In the genomic region with DNA sequence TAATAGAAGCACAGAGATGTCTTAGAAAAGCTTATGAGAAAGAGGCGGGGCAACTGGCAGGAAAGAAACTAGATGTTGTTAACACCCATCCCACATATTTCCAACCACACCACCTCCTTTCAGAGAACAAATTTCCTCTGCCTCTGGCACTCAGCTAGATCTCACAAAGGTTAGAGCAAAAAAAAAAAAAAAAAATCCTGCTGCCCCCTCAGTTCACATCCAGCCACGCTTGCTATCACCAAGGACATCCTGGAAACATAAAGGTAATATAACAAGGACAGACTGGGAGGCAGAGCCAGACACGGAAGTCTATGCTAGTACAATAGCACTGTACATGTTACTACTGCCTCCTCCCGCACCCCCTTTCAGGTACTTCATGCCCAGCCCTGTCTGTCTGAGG, we compare ENCODE assay signal across 12 cellular contexts.
A peak's percentile ranks its signal among the peaks of the same experiment; 100 is the strongest.
DNase-seq lines count a peak whose midpoint lies in the region; ATAC-seq, FAIRE-seq and TF ChIP-seq lines count a peak whose summit lies in the region.
"Had no signal": no experiment of that assay in that cellular context is flagged by ENCODE, and none has a peak within 500 bp of the region (broad histone marks: within the 10 kb centered on the region; RNA-seq: fewer than 3 reads in every experiment).

No MANE protein-coding gene starts in this region.

- no peak overlapping the region for H3K23ac ChIP-seq in IMR-90 (ENCODE audit: low read depth, low read length)

- H3K9ac ChIP-seq in IMR-90 (ENCODE audit: low read depth, low read length), result no peak overlapping the region

- no peaks in the 10 kb centered on the region for H4K20me1 ChIP-seq in IMR-90 (ENCODE audit: insufficient read depth, low read length)

- no peak for TF ChIP-seq POLR2A in IMR-90 (IDR thresholded peaks at IDR 0.05; ENCODE audit: low read depth, low read length)

- peak overlapping the region; percentile 4; the same call in 1 of the 2 replicates for H3K4ac ChIP-seq in IMR-90 (ENCODE audit: low read depth, low read length)

- H3K14ac ChIP-seq in IMR-90 (replicated peaks; ENCODE audit: low read depth, low read length), result peak overlapping the region; percentile 74; the same call in 1 of the 2 replicates

- ATAC-seq in IMR-90 (ENCODE audit: low read depth), result no peak
- ATAC-seq: SK-N-SH treated with all-trans-retinoic acid at 6 μM for 48 hours had no signal

- H3K27me3 Mint-ChIP-seq in activated naive CD4-positive, alpha-beta T cell treated with anti-CD3 and anti-CD28 coated beads, Interleukin-2, amount 10 ng/mL, durations not matched to agents 7 days and 5 days, result no peaks in the 10 kb centered on the region

- H3K4me2 ChIP-seq in IMR-90 (ENCODE audit: low read depth, low read length), result no peak overlapping the region

- peak overlapping the region; percentile 25; the same call in 1 of the 2 replicates for H2AK5ac ChIP-seq in IMR-90 (ENCODE audit: low read depth, low read length)

- peaks cover 14% of the 10 kb centered on the region for H3K36me3 Mint-ChIP-seq in activated naive CD4-positive, alpha-beta T cell treated with anti-CD3 and anti-CD28 coated beads, Interleukin-2, amount 10 ng/mL, durations not matched to agents 7 days and 5 days

- no peaks in the 10 kb centered on the region for H3K79me1 ChIP-seq in IMR-90 (ENCODE audit: low read depth in 1 of 2, low read length in 2 of 2)

- peak overlapping the region in 1 of 2 experiments; percentile 40; a peak in 1 of 4 replicates for H4K8ac ChIP-seq in IMR-90 (ENCODE audit: low read depth in 2 of 2, low read length in 2 of 2)

- no peak overlapping the region for H2AK9ac ChIP-seq in IMR-90 (replicated peaks; ENCODE audit: low read depth, low read length, poor library complexity)

- peaks cover 40% of the 10 kb centered on the region for H3K4me1 Mint-ChIP-seq in activated naive CD4-positive, alpha-beta T cell treated with anti-CD3 and anti-CD28 coated beads, Interleukin-2, amount 10 ng/mL, durations not matched to agents 7 days and 5 days

- peaks cover 2% of the 10 kb centered on the region; the same call in 1 of the 2 replicates for H3K4me1 ChIP-seq in IMR-90 (ENCODE audit: control insufficient read depth, insufficient read depth, low read length)

- no peak overlapping the region for H3K4me3 ChIP-seq in IMR-90 (ENCODE audit: insufficient read depth, low read depth, low read length)

- WGBS in IMR-90 (ENCODE audit: extremely low coverage in 2 of 2, insufficient read length in 1 of 2), 2 experiments, result no CpG with 5 or more reads among the region's 4 CpGs

- CTCF ChIA-PET in IMR-90 (lab: Yijun Ruan, JAX), result no interaction called here
- CTCF ChIA-PET in activated naive CD4-positive, alpha-beta T cell treated with anti-CD3 and anti-CD28 coated beads, Interleukin-2, amount 10 ng/mL, durations not matched to agents 7 days and 5 days (lab: Charles Lee), result interaction anchor here (0.8 to 2.2 kb wide), 8 partner anchors 12 to 493 kb away, joined by 3 to 12 read pairs (median 4); no protein-coding TSS in a partner anchor

- TF ChIP-seq CTCF in GM13976 (IDR thresholded peaks at IDR 0.05; ENCODE audit: borderline replicate concordance, control extremely low read depth, extremely low read depth, insufficient read depth, missing control alignments), result no peak
- TF ChIP-seq CTCF in IMR-90 (conservative IDR thresholded peaks at IDR 0.05; ENCODE audit: low read depth, low read length), result no peak

- H2BK5ac ChIP-seq in IMR-90 (ENCODE audit: low read depth, low read length, poor library complexity, severe bottlenecking), result peak overlapping the region; percentile 62

- H2BK20ac ChIP-seq in IMR-90 (ENCODE audit: low read depth, low read length), result peak overlapping the region; percentile 39

- H3K56ac ChIP-seq in IMR-90 (ENCODE audit: extremely low read depth, insufficient read depth, low read length), result no peak overlapping the region

- no peak for TF ChIP-seq RAD21 in IMR-90 (IDR thresholded peaks at IDR 0.05; ENCODE audit: low read length)

- peaks cover 20% of the 10 kb centered on the region for H3K9me3 Mint-ChIP-seq in activated naive CD4-positive, alpha-beta T cell treated with anti-CD3 and anti-CD28 coated beads, Interleukin-2, amount 10 ng/mL, durations not matched to agents 7 days and 5 days

- no TSS peak for BruUV-seq in IMR-90 (replicated peaks; lab: Mats Ljungman, UMichigan)

- H3K27me3 ChIP-seq in IMR-90 (ENCODE audit: control insufficient read depth, insufficient read depth, low read length), result no peaks in the 10 kb centered on the region

- no peak overlapping the region for H2BK120ac ChIP-seq in IMR-90 (ENCODE audit: low read depth, low read length)

- no peaks in the 10 kb centered on the region; the same call in 1 of the 2 replicates for H3K9me1 ChIP-seq in IMR-90 (ENCODE audit: insufficient read depth, low read length)

- FAIRE-seq in RCC 7860 (lab: Jason Lieb, UNC), result no peak

- H3K9me3 ChIP-seq in IMR-90 (ENCODE audit: control insufficient read depth, insufficient read depth, low read length), result no peaks in the 10 kb centered on the region

- peak overlapping the region; percentile 48; the same call in 1 of the 2 replicates for H4K5ac ChIP-seq in IMR-90 (ENCODE audit: low read depth, low read length)

- in situ Hi-C loops in GM13976 (cut with MboI; ENCODE audit: low sequenced_read_pairs, unreplicated experiment), result no loop called here
- in situ Hi-C loops in IMR-90 (cut with MboI; ENCODE audit: low sequenced_read_pairs), result no loop called here

- H3K18ac ChIP-seq in IMR-90 (ENCODE audit: low read depth, low read length), result peak overlapping the region; percentile 97

- H3K27ac ChIP-seq in IMR-90 (ENCODE audit: insufficient read depth, low read length), result no peak overlapping the region

- dilution Hi-C loops in IMR-90 (cut with HindIII; ENCODE audit: low sequenced_read_pairs, unreplicated experiment), result no loop called here

- H3K4me3 Mint-ChIP-seq in activated naive CD4-positive, alpha-beta T cell treated with anti-CD3 and anti-CD28 coated beads, Interleukin-2, amount 10 ng/mL, durations not matched to agents 7 days and 5 days, result peak overlapping the region; percentile 53

- peak; percentile 15 for DNase-seq in GM13976 (ENCODE audit: low spot score)
- DNase-seq in IMR-90, result no peak
- DNase-seq in activated naive CD4-positive, alpha-beta T cell treated with anti-CD3 and anti-CD28 coated beads, Interleukin-2, amount 10 ng/mL, durations not matched to agents 7 days and 5 days, result peak; percentile 36
- peak; percentile 63 for DNase-seq in stimulated activated CD4-positive, alpha-beta T cell treated with anti-CD3 and anti-CD28 coated beads, Interleukin-2, amount 100 ng/mL, for 4 hours (ENCODE audit: low read depth)
- DNase-seq in SK-N-DZ (ENCODE audit: low spot score), result no peak
- DNase-seq in inferior parietal cortex (ENCODE audit: extremely low spot score), result no peak
- DNase-seq in NCI-H1048 (lab: John Stamatoyannopoulos, UW), result no peak
- DNase-seq in RCC 7860 (ENCODE audit: low spot score), result no peak
- DNase-seq: amygdala, DMS 273 treated with DMSO at 0.1 percent for 48 hours, NCI-H2029 treated with DMSO at 0.1 percent for 48 hours had no signal

- H2AFZ ChIP-seq in IMR-90 (replicated peaks; ENCODE audit: low read length, poor library complexity), result no peak overlapping the region

- peak overlapping the region; percentile 74; the same call in 1 of the 3 replicates for H2BK15ac ChIP-seq in IMR-90 (ENCODE audit: low read depth, low read length)

- no peak overlapping the region for H4K91ac ChIP-seq in IMR-90 (ENCODE audit: insufficient read depth, low read depth, low read length)

- H3K36me3 ChIP-seq in IMR-90 (ENCODE audit: control insufficient read depth, insufficient read depth, low read length), result no peaks in the 10 kb centered on the region

- POLR2A ChIA-PET in IMR-90 (lab: Charles Lee; ENCODE audit: unreplicated experiment), result no interaction called here

- intact Hi-C loops in IMR-90 (cut with micrococcal nuclease), result loop anchor here (5.0 kb wide), 1 partner anchor 236 kb away; a partner anchor contains a TSS

- peak overlapping the region; percentile 89 for H3K27ac Mint-ChIP-seq in activated naive CD4-positive, alpha-beta T cell treated with anti-CD3 and anti-CD28 coated beads, Interleukin-2, amount 10 ng/mL, durations not matched to agents 7 days and 5 days

TF ChIP-seq in IMR-90, 13 proteins besides CTCF, POLR2A, EP300 and RAD21:
- TF ChIP-seq CEBPB (IDR thresholded peaks at IDR 0.05; ENCODE audit: low read depth, low read length) (no peak), NFE2L2 (IDR thresholded peaks at IDR 0.05; ENCODE audit: low read depth, low read length) (no peak), BHLHE40 (IDR thresholded peaks at IDR 0.05; ENCODE audit: low read depth, low read length) (no peak), MAFK (IDR thresholded peaks at IDR 0.05; ENCODE audit: low read depth, low read length) (no peak), CHD1 (IDR thresholded peaks at IDR 0.05; ENCODE audit: low read depth, low read length) (no peak), RFX5 (IDR thresholded peaks at IDR 0.05; ENCODE audit: low read depth, low read length) (no peak)
- TF ChIP-seq, protein P1, sequence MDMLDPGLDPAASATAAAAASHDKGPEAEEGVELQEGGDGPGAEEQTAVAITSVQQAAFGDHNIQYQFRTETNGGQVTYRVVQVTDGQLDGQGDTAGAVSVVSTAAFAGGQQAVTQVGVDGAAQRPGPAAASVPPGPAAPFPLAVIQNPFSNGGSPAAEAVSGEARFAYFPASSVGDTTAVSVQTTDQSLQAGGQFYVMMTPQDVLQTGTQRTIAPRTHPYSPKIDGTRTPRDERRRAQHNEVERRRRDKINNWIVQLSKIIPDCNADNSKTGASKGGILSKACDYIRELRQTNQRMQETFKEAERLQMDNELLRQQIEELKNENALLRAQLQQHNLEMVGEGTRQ (IDR thresholded peaks at IDR 0.05; ENCODE audit: low read depth, low read length), result no peak
- TF ChIP-seq, protein P2, sequence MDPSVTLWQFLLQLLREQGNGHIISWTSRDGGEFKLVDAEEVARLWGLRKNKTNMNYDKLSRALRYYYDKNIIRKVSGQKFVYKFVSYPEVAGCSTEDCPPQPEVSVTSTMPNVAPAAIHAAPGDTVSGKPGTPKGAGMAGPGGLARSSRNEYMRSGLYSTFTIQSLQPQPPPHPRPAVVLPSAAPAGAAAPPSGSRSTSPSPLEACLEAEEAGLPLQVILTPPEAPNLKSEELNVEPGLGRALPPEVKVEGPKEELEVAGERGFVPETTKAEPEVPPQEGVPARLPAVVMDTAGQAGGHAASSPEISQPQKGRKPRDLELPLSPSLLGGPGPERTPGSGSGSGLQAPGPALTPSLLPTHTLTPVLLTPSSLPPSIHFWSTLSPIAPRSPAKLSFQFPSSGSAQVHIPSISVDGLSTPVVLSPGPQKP (IDR thresholded peaks at IDR 0.05; ENCODE audit: borderline replicate concordance, low read depth, low read length), result no peak

Comparison
In these comparisons a context has a peak if more than half of its experiments do, and no peak if none do; other contexts are left out.
1. DNase-seq: peak in GM13976 (single experiment), activated naive CD4-positive, alpha-beta T cell treated with anti-CD3 and anti-CD28 coated beads, Interleukin-2, amount 10 ng/mL, durations not matched to agents 7 days and 5 days (single experiment) and stimulated activated CD4-positive, alpha-beta T cell treated with anti-CD3 and anti-CD28 coated beads, Interleukin-2, amount 100 ng/mL, for 4 hours (single experiment); none in IMR-90 (single experiment), SK-N-DZ (single experiment), inferior parietal cortex (single experiment), NCI-H1048 (single experiment) and RCC 7860 (single experiment).